ENCODE assay signal across 1 cellular context in the genomic region with DNA sequence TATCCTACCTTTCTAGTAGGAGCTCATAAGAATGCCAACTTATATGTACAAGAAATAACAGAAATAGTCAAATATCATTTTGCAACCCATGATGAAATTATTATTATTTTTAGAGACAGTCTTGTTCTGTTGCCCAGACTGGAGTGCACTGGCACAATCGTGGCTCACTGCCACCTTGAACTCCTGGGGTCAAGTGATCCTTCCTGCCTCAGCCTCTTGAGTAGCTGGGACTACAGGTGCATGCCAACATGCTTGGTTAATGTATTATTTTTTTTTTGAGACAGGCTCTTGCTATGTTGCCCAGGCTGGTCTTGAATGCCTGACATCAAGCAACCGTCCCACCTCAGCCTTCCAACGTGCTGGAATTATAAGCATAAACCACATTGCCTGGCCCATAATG.
TF ChIP-seq lines count a peak whose summit lies in the region.

No MANE protein-coding gene starts in this region.

TF ChIP-seq in GM12878, 131 proteins besides CTCF, POLR2A, EP300 and RAD21:
- TF ChIP-seq TCF3 (IDR thresholded peaks at IDR 0.05; ENCODE audit: borderline replicate concordance, insufficient read depth, low read depth, low read length): no peak
- TF ChIP-seq ZNF384 (IDR thresholded peaks at IDR 0.05; ENCODE audit: borderline replicate concordance, low read depth, low read length): no peak
- no peak for TF ChIP-seq CEBPB (IDR thresholded peaks at IDR 0.05; ENCODE audit: borderline replicate concordance in 1 of 2, low read depth in 2 of 2, low read length in 2 of 2)
- TF ChIP-seq CHD1 (IDR thresholded peaks at IDR 0.05; ENCODE audit: low read depth, low read length): no peak
- no peak for TF ChIP-seq CBX3 (IDR thresholded peaks at IDR 0.05; ENCODE audit: borderline replicate concordance, low read depth)
- no peak for TF ChIP-seq SIX5 (IDR thresholded peaks at IDR 0.05; ENCODE audit: low read depth, low read length, severe bottlenecking)
- TF ChIP-seq GABPA (IDR thresholded peaks at IDR 0.05; ENCODE audit: low read depth): no peak
